Comparison of ENCODE assay signal across 24 cellular contexts in genomic region chr22:25102722-25103121, GRCh38.
"Had no signal": no experiment of that assay in that cellular context is flagged by ENCODE, and none has a peak within 500 bp of the region (broad histone marks: within the 10 kb centered on the region; RNA-seq: fewer than 3 reads in every experiment).

No MANE protein-coding gene starts in this region.

- H3K27me3 ChIP-seq: body of pancreas, cardiac muscle cell had no signal

- H3K9me3 ChIP-seq: body of pancreas had no signal

- DNase-seq: activated CD4-positive, alpha-beta memory T cell treated with anti-CD3 and anti-CD28 coated beads for 36 hours; activated CD4-positive, alpha-beta T cell treated with anti-CD3 and anti-CD28 coated beads, Interleukin-2, amount 10 ng/mL, durations not matched to agents 7 days and 5 days; activated CD4-positive, CD25-positive, alpha-beta regulatory T cell; activated CD8-positive, alpha-beta memory T cell treated with anti-CD3 and anti-CD28 coated beads for 24 hours; activated gamma-delta T cell; activated naive CD4-positive, alpha-beta T cell treated with anti-CD3 and anti-CD28 coated beads, Interleukin-2, amount 10 ng/mL, durations not matched to agents 7 days and 5 days; activated naive CD8-positive, alpha-beta T cell treated with anti-CD3 and anti-CD28 coated beads for 36 hours; activated T-cell treated with anti-CD3 and anti-CD28 coated beads, Interleukin-2, amount 50 U/mL, for 48 hours; aorta; body of pancreas; MM.1S; NCI-H1105 treated with DMSO at 0.1 percent for 48 hours; NCI-H1436 treated with DMSO at 0.1 percent for 48 hours; NCI-H187; NCI-H2081; NCI-H446; NCI-H524; PC-3; T-cell; T-helper 2 cell had no signal

- ATAC-seq: activated T-helper 17 cell treated with anti-CD3 and anti-CD28 coated beads, Interleukin-2, amount 50 U/mL, for 72 hours; body of pancreas; PC-3; T-cell had no signal

- H3K27ac ChIP-seq: body of pancreas, cardiac muscle cell, SK-N-MC, VCaP had no signal

- H3K36me3 ChIP-seq: cardiac muscle cell had no signal

- H3K4me3 ChIP-seq: body of pancreas, cardiac muscle cell, SK-N-MC had no signal

- H3K4me1 ChIP-seq: body of pancreas had no signal
